In genomic region chr7:158377800-158378623, GRCh38 we compare ENCODE assay signal across 23 cellular contexts.
DNase-seq lines count a peak whose midpoint lies in the region; ATAC-seq and TF ChIP-seq lines count a peak whose summit lies in the region.
"Had no signal": no experiment of that assay in that cellular context is flagged by ENCODE, and none has a peak within 500 bp of the region (broad histone marks: within the 10 kb centered on the region; RNA-seq: fewer than 3 reads in every experiment).

No MANE protein-coding gene starts in this region.

- H3K4me1 ChIP-seq in RWPE2 (ENCODE audit: insufficient read depth, poor library complexity, severe bottlenecking): no peaks in the 10 kb centered on the region
- H3K4me1 ChIP-seq in mucosa of descending colon (ENCODE audit: low read depth): no peaks in the 10 kb centered on the region
- H3K4me1 ChIP-seq: esophagus muscularis mucosa, Peyer's patch, prostate gland, tibial nerve had no signal

- H3K9me3 ChIP-seq in RWPE2 (ENCODE audit: severe bottlenecking): peaks cover 4% of the 10 kb centered on the region
- H3K9me3 ChIP-seq in mucosa of descending colon: peaks cover 5% of the 10 kb centered on the region
- H3K9me3 ChIP-seq: esophagus muscularis mucosa, Peyer's patch, prostate gland had no signal

- H3K4me1 Mint-ChIP-seq in HFFc6 (ENCODE audit: low read depth): peaks cover 5% of the 10 kb centered on the region; the same call in 1 of the 2 replicates
- H3K4me1 Mint-ChIP-seq: B cell; stimulated activated memory B cell treated with anti-CD40 and anti-IgM and Interleukin-4, amounts not matched to agents 10 μg/mL and 1 μg/mL and 100 μg/mL, for 72 hours had no signal

- H3K4me3 ChIP-seq in RWPE2 (ENCODE audit: severe bottlenecking) (no peak overlapping the region), mucosa of descending colon (no peak overlapping the region)
- H3K4me3 ChIP-seq: esophagus muscularis mucosa, GM23248, K562, Peyer's patch, prostate gland, tibial nerve had no signal

- DNase-seq in DMS79 (lab: John Stamatoyannopoulos, UW) (peak; percentile 6), M059J (ENCODE audit: low read depth) (peak; percentile 21), RWPE2 (ENCODE audit: low spot score) (no peak), mucosa of descending colon (peak in 1 of 3 donors; percentile 38), caudate nucleus (lab: John Stamatoyannopoulos, UW) (no peak), cortex of kidney (lab: John Stamatoyannopoulos, UW) (no peak), HFFc6 (no peak)
- DNase-seq: activated CD4-positive, alpha-beta memory T cell treated with anti-CD3 and anti-CD28 coated beads for 36 hours; activated naive CD8-positive, alpha-beta T cell treated with anti-CD3 and anti-CD28 coated beads for 36 hours; activated T-cell treated with anti-CD3 and anti-CD28 coated beads, Interleukin-2, amount 50 U/mL, for 24 hours; brain microvascular endothelial cell; GM23248; mammary epithelial cell; NCI-H1105 treated with DMSO at 0.1 percent for 48 hours had no signal

- TF ChIP-seq CTCF in RWPE2 (IDR thresholded peaks at IDR 0.05; ENCODE audit: poor library complexity, severe bottlenecking): no peak
- no peak for TF ChIP-seq CTCF in mucosa of descending colon (IDR thresholded peaks at IDR 0.05)
- no peak for TF ChIP-seq CTCF in HFFc6 (IDR thresholded peaks at IDR 0.05)

- no peak overlapping the region for H3K27ac Mint-ChIP-seq in HFFc6
- H3K27ac Mint-ChIP-seq: activated CD4-positive, alpha-beta memory T cell treated with anti-CD3 and anti-CD28 coated beads for 36 hours; B cell; natural killer cell treated with Interleukin-12 subunit alpha and Interleukin-12 subunit beta and Interleukin-15 and Interleukin-18, amount 100 ng/mL, for 72 hours; stimulated activated memory B cell treated with anti-CD40 and anti-IgM and Interleukin-4, amounts not matched to agents 10 μg/mL and 1 μg/mL and 100 μg/mL, for 72 hours had no signal

- ATAC-seq in RWPE2 (ENCODE audit: low read depth) (peak; percentile 25; the same call in 2 of the 3 replicates), mucosa of descending colon (peak; percentile 87)
- ATAC-seq: K562; stimulated activated memory B cell treated with anti-CD40 and anti-IgM and Interleukin-4, amounts not matched to agents 10 μg/mL and 1 μg/mL and 100 μg/mL, for 72 hours had no signal

- H3K4me3 Mint-ChIP-seq in HFFc6: no peak overlapping the region
- H3K4me3 Mint-ChIP-seq: activated CD4-positive, alpha-beta memory T cell treated with anti-CD3 and anti-CD28 coated beads for 36 hours; activated naive CD8-positive, alpha-beta T cell treated with anti-CD3 and anti-CD28 coated beads for 36 hours; activated T-cell treated with anti-CD3 and anti-CD28 coated beads, Interleukin-2, amount 50 U/mL, for 24 hours; B cell; natural killer cell treated with Interleukin-12 subunit alpha and Interleukin-12 subunit beta and Interleukin-15 and Interleukin-18, amount 100 ng/mL, for 72 hours; stimulated activated memory B cell treated with anti-CD40 and anti-IgM and Interleukin-4, amounts not matched to agents 10 μg/mL and 1 μg/mL and 100 μg/mL, for 72 hours had no signal

- H3K36me3 ChIP-seq in RWPE2 (ENCODE audit: low read depth) (no peaks in the 10 kb centered on the region), mucosa of descending colon (ENCODE audit: low read depth) (no peaks in the 10 kb centered on the region)
- H3K36me3 ChIP-seq: brain microvascular endothelial cell, esophagus muscularis mucosa, Peyer's patch, prostate gland, tibial nerve had no signal

- peaks cover 53% of the 10 kb centered on the region for H3K9me3 Mint-ChIP-seq in HFFc6
- H3K9me3 Mint-ChIP-seq: natural killer cell treated with Interleukin-12 subunit alpha and Interleukin-12 subunit beta and Interleukin-15 and Interleukin-18, amount 100 ng/mL, for 72 hours had no signal

- H3K27me3 ChIP-seq in RWPE2 (ENCODE audit: insufficient read depth, poor library complexity, severe bottlenecking): no peaks in the 10 kb centered on the region
- H3K27me3 ChIP-seq: brain microvascular endothelial cell, Peyer's patch, tibial nerve had no signal

- H3K27me3 Mint-ChIP-seq in HFFc6 (ENCODE audit: insufficient read depth): no peaks in the 10 kb centered on the region
- H3K27me3 Mint-ChIP-seq: B cell; stimulated activated memory B cell treated with anti-CD40 and anti-IgM and Interleukin-4, amounts not matched to agents 10 μg/mL and 1 μg/mL and 100 μg/mL, for 72 hours had no signal

- intact Hi-C loops in mucosa of descending colon (cut with DNase I, micrococcal nuclease): no loop called here

- H3K36me3 Mint-ChIP-seq in HFFc6 (ENCODE audit: low read depth): peaks cover 5% of the 10 kb centered on the region; the same call in 1 of the 2 replicates
- H3K36me3 Mint-ChIP-seq: activated CD4-positive, alpha-beta memory T cell treated with anti-CD3 and anti-CD28 coated beads for 36 hours; activated naive CD8-positive, alpha-beta T cell treated with anti-CD3 and anti-CD28 coated beads for 36 hours; natural killer cell treated with Interleukin-12 subunit alpha and Interleukin-12 subunit beta and Interleukin-15 and Interleukin-18, amount 100 ng/mL, for 72 hours; stimulated activated memory B cell treated with anti-CD40 and anti-IgM and Interleukin-4, amounts not matched to agents 10 μg/mL and 1 μg/mL and 100 μg/mL, for 72 hours had no signal

- H3K27ac ChIP-seq in RWPE2 (ENCODE audit: poor library complexity, severe bottlenecking) (no peak overlapping the region), caudate nucleus (ENCODE audit: low read depth, low read length) (no peak overlapping the region)
- H3K27ac ChIP-seq: brain microvascular endothelial cell, esophagus muscularis mucosa, GM23248, HL-60, Peyer's patch, prostate gland, tibial nerve had no signal

Comparison
In these comparisons a context has a peak if more than half of its experiments do, and no peak if none do; other contexts are left out.
1. DNase-seq: peak in DMS79 (single experiment) and M059J (single experiment); none in RWPE2 (single experiment), caudate nucleus (0 of 61), cortex of kidney (single experiment) and HFFc6 (single experiment).